In the genomic region with DNA sequence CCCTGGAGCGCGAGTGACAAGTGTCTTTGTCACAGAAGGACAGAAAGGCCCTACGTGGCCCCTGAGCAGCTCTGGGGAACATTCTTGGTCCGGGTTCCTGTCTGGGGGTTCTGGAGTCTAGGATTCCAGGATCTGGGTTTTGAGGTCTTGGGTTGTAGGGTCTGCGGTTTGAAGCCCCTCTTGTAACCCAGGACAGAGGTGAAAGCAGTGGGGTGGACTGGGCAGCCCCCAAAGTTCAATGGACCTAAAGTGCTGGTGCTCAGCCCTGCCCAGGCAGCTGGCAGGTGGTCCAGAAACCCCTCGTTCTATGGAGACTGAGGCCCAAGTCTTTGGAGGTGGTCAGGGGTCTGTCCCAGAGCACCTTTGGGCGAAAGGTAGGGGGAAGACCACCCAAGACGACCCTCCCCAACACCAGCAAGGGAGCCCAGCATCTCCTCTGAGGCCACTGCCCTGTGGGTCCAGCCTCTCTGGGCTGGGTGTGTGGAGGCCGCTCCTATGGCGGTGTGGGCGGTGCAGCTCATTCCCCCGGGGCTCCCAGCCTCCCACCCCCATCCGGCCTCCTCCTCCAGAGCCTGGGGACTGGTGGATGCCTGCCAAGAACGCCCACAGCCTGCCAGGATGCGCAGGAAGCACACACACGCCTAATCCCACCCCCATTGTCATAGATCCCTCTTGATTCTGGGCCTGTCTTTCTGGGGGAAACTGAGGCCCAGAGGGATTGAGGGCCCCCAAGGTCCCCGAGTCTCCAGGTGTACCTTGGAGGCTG, we compare ENCODE assay signal across 1 cellular context.
TF ChIP-seq lines count a peak whose summit lies in the region.

No MANE protein-coding gene starts in this region.

TF ChIP-seq in K562, 482 proteins besides CTCF, POLR2A, EP300 and RAD21 (continued from another document and continues in another):
- TF ChIP-seq ZBTB40 (IDR thresholded peaks at IDR 0.05) = no peak
- TF ChIP-seq ZBTB40 (CRISPR knock-in tag; IDR thresholded peaks at IDR 0.05) = no peak
- TF ChIP-seq, protein P1, sequence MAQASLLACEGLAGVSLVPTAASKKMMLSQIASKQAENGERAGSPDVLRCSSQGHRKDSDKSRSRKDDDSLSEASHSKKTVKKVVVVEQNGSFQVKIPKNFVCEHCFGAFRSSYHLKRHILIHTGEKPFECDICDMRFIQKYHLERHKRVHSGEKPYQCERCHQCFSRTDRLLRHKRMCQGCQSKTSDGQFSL (CRISPR knock-in tag; IDR thresholded peaks at IDR 0.05) = no peak
- TF ChIP-seq, protein P1 (tag; IDR thresholded peaks at IDR 0.05) = no peak
- no peak for TF ChIP-seq MAZ (CRISPR knock-in tag; conservative IDR thresholded peaks at IDR 0.05 in 1 of 2, IDR thresholded peaks at IDR 0.05 in 1 of 2)
- no peak for TF ChIP-seq NKRF (IDR thresholded peaks at IDR 0.05; ENCODE audit: borderline replicate concordance)
- no peak for TF ChIP-seq FOXP1 (CRISPR knock-in tag; IDR thresholded peaks at IDR 0.05)
- TF ChIP-seq RBM15 (IDR thresholded peaks at IDR 0.05; ENCODE audit: insufficient read depth, low read length) = no peak
- TF ChIP-seq ZNF124 (CRISPR knock-in tag; IDR thresholded peaks at IDR 0.05) = no peak
- no peak for TF ChIP-seq CTBP1 (IDR thresholded peaks at IDR 0.05; ENCODE audit: borderline replicate concordance)
- no peak for TF ChIP-seq L3MBTL2 (IDR thresholded peaks at IDR 0.05)
- TF ChIP-seq ZNF431 (CRISPR knock-in tag; IDR thresholded peaks at IDR 0.05) = no peak
- no peak for TF ChIP-seq CREM (IDR thresholded peaks at IDR 0.05; ENCODE audit: low read depth)
- TF ChIP-seq, protein P2, sequence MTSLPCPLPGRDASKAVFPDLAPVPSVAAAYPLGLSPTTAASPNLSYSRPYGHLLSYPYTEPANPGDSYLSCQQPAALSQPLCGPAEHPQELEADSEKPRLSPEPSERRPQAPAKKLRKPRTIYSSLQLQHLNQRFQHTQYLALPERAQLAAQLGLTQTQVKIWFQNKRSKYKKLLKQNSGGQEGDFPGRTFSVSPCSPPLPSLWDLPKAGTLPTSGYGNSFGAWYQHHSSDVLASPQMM (CRISPR knock-in tag; IDR thresholded peaks at IDR 0.05) = no peak
- TF ChIP-seq PREB (CRISPR knock-in tag; IDR thresholded peaks at IDR 0.05) = no peak
- no peak for TF ChIP-seq SMC3 (conservative IDR thresholded peaks at IDR 0.05; ENCODE audit: insufficient read depth, low read depth, low read length)
- TF ChIP-seq GATAD2A (IDR thresholded peaks at IDR 0.05) = no peak
- TF ChIP-seq ZBED1 (IDR thresholded peaks at IDR 0.05) = no peak
- TF ChIP-seq NFYB (IDR thresholded peaks at IDR 0.05; ENCODE audit: extremely low read depth, insufficient read length) = no peak
- peak; percentile 61 for TF ChIP-seq VEZF1 (CRISPR knock-in tag; IDR thresholded peaks at IDR 0.05)
- no peak for TF ChIP-seq NELFE (IDR thresholded peaks at IDR 0.05; ENCODE audit: insufficient read depth, insufficient read length)
- TF ChIP-seq ARID3A (IDR thresholded peaks at IDR 0.05; ENCODE audit: borderline replicate concordance, low read depth, low read length) = no peak
- TF ChIP-seq NR3C1 (CRISPR knock-in tag; IDR thresholded peaks at IDR 0.05) = no peak
- TF ChIP-seq WHSC1 (IDR thresholded peaks at IDR 0.05; ENCODE audit: low read length) = no peak
- TF ChIP-seq ZBTB7A (IDR thresholded peaks at IDR 0.05; ENCODE audit: borderline replicate concordance, control insufficient read depth, low read depth, low read length) = peak; percentile 64; the same call in 1 of the 2 replicates
- TF ChIP-seq KDM5B (IDR thresholded peaks at IDR 0.05; ENCODE audit: insufficient replicate concordance, low read depth, low read length) = no peak
- TF ChIP-seq ZNF778 (CRISPR knock-in tag; IDR thresholded peaks at IDR 0.05) = no peak
- no peak for TF ChIP-seq CUX1 (CRISPR knock-in tag; IDR thresholded peaks at IDR 0.05)
- TF ChIP-seq ZFP1 (CRISPR knock-in tag; IDR thresholded peaks at IDR 0.05) = no peak
- TF ChIP-seq SAP30 (IDR thresholded peaks at IDR 0.05; ENCODE audit: borderline replicate concordance, insufficient read depth, low read depth, low read length, poor library complexity, severe bottlenecking) = no peak
